In the genomic region with DNA sequence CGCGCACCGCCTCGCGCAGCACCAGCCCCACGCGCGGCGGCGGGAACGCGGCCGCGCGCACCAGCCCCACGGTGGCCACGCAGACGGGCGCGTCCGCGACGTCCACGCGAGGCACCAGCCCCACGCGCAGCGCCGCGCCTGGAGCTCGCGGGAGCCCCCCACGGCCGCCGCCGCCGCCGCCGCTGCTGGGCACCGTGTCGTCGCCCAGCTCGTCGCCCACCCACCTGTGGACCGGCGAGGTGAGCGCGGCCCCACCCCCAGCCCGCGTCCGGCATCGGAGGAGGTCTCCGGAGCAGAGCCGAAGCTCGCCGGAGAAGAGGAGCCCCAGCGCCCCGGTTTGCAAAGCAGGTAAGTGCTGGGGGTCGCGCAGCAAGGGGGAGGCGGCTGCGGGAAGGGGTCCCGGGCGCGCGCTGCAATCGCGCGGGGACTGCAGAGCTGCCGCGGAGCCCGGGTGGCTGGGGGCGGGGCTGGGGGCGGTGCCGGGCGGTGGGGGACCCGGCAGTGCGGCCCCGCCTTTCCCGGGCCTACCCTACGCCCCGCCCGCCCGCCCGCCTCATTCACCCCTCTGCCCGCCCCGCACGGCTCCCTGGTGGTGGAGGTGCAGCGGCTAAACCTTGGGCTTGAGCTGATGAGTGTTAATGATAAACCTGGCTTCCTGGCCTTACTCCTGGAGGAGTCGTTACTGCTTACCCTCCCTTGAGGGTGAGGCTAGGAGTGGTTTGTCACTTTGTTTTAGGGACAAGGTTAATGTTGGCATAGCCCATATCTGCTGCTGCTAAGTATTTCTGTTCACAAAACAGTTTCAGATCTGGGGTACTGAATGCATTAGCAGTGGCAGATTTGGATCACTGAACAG, we compare ENCODE assay signal across 8 cellular contexts. TPM values are rescaled to one million over a fixed set of nuclear protein-coding genes. Genes with fewer than 3 reads are reported as not detected.
DNase-seq lines count a peak whose midpoint lies in the region; ATAC-seq and TF ChIP-seq lines count a peak whose summit lies in the region.

No MANE protein-coding gene starts in this region.

- intact Hi-C loops in activated B cell treated with CpG ODN at 0.5 μM for 24 hours (cut with micrococcal nuclease): loop anchor here (1.0 to 5.0 kb wide), 2 partner anchors 8 to 368 kb away; a partner anchor contains a TSS

- DNase-seq in AG08396 (ENCODE audit: low spot score): peak; percentile 92
- peak; percentile 75 for DNase-seq in NCI-H2171 treated with DMSO at 0.1 percent for 48 hours (lab: John Stamatoyannopoulos, UW)
- DNase-seq in activated B cell treated with CpG ODN at 0.5 μM for 24 hours: peak; percentile 77
- peak in 59 of 61 donors; percentile 10 to 87 (median 56) for DNase-seq in caudate nucleus (lab: John Stamatoyannopoulos, UW)
- peak; percentile 65 for DNase-seq in iris pigment epithelial cell (ENCODE audit: low read depth)
- peak; percentile 71 to 82 for DNase-seq in stimulated activated CD4-positive, alpha-beta T cell treated with anti-CD3 and anti-CD28 coated beads, Interleukin-15, amount 100 ng/mL, for 1 hour (ENCODE audit: low read depth in 1 of 2, low spot score in 1 of 2)

- H3K9me3 Mint-ChIP-seq in activated B cell treated with CpG ODN at 0.5 μM for 24 hours: no peaks in the 10 kb centered on the region

- ATAC-seq in GM18873 (IDR thresholded peaks at IDR 0.05; ENCODE audit: low FRiP score, unreplicated experiment): peak; percentile 65
- peak; percentile 39 for ATAC-seq in HG03103 (IDR thresholded peaks at IDR 0.05; ENCODE audit: low read depth, unreplicated experiment)
- ATAC-seq in activated B cell treated with CpG ODN at 0.5 μM for 24 hours (ENCODE audit: low read depth): peak; percentile 60

- CTCF ChIA-PET in activated B cell treated with CpG ODN at 0.5 μM for 24 hours (lab: Charles Lee): interaction anchor here (0.8 to 2.5 kb wide), 6 partner anchors 10 to 112 kb away, joined by 3 to 18 read pairs (median 4); no protein-coding TSS in a partner anchor

- no peaks in the 10 kb centered on the region for H3K27me3 Mint-ChIP-seq in activated B cell treated with CpG ODN at 0.5 μM for 24 hours

- H3K4me3 Mint-ChIP-seq in activated B cell treated with CpG ODN at 0.5 μM for 24 hours: peak overlapping the region; percentile 95

- peak overlapping the region; percentile 91 for H3K27ac ChIP-seq in caudate nucleus (ENCODE audit: low read depth, low read length)

- H3K36me3 Mint-ChIP-seq in activated B cell treated with CpG ODN at 0.5 μM for 24 hours (ENCODE audit: low read depth): peaks cover 18% of the 10 kb centered on the region

- peaks cover 61% of the 10 kb centered on the region for H3K4me1 Mint-ChIP-seq in activated B cell treated with CpG ODN at 0.5 μM for 24 hours

- POLR2A ChIA-PET in activated B cell treated with CpG ODN at 0.5 μM for 24 hours (lab: Charles Lee): interaction anchor here (0.6 to 3.7 kb wide), 34 partner anchors 8 to 379 kb away, joined by 3 to 117 read pairs (median 8); a partner anchor contains a TSS

- peak overlapping the region; percentile 95 for H3K27ac Mint-ChIP-seq in activated B cell treated with CpG ODN at 0.5 μM for 24 hours

- TF ChIP-seq CTCF in activated B cell treated with CpG ODN at 0.5 μM for 24 hours (IDR thresholded peaks at IDR 0.05): no peak

RNA-seq across cellular contexts. Expression of a gene that starts 0.9 kb away (rescaled TPM):
- total RNA-seq in activated B cell treated with CpG ODN at 0.5 μM for 24 hours: 21.3 and 22.5 TPM in 2 replicates

Comparison
In these comparisons a context has a peak if more than half of its experiments do, and no peak if none do; other contexts are left out.
1. Peak in every context shown above with its lines: DNase-seq, ATAC-seq and H3K27ac ChIP-seq.